Comparison of ENCODE assay signal across 20 cellular contexts in genomic region chr6:26149240-26149639, GRCh38.
A peak's percentile ranks its signal among the peaks of the same experiment; 100 is the strongest.
DNase-seq lines count a peak whose midpoint lies in the region; ATAC-seq, FAIRE-seq and TF ChIP-seq lines count a peak whose summit lies in the region.
"Had no signal": no experiment of that assay in that cellular context is flagged by ENCODE, and none has a peak within 500 bp of the region (broad histone marks: within the 10 kb centered on the region; RNA-seq: fewer than 3 reads in every experiment).

No MANE protein-coding gene starts in this region.

- no peak for TF ChIP-seq POLR2A in A549 (IDR thresholded peaks at IDR 0.05; ENCODE audit: low read length)

- H3K27ac ChIP-seq in A549 (no peak overlapping the region), OCI-LY3 (ENCODE audit: low read length) (peak overlapping the region; percentile 32)
- no peak overlapping the region for H3K27ac ChIP-seq in CD8-positive, alpha-beta T cell (ENCODE audit: low read depth, low read length)
- H3K27ac ChIP-seq: 22Rv1, C4-2B, GM23248 had no signal

- no peaks in the 10 kb centered on the region for H4K20me1 ChIP-seq in OCI-LY3 (ENCODE audit: insufficient read depth, low read length)

- H3K9ac ChIP-seq in OCI-LY3 (ENCODE audit: low read length), result no peak overlapping the region
- H3K9ac ChIP-seq: GM23248 had no signal

- no peak for FAIRE-seq in A549 (lab: Jason Lieb, UNC)
- FAIRE-seq: A204.1, H1 had no signal

- H3K9me3 ChIP-seq in A549, result no peaks in the 10 kb centered on the region
- H3K9me3 ChIP-seq in OCI-LY3 (ENCODE audit: insufficient read depth, low read length), result no peaks in the 10 kb centered on the region
- no peaks in the 10 kb centered on the region for H3K9me3 ChIP-seq in CD8-positive, alpha-beta T cell (ENCODE audit: low read length)

- intact Hi-C loops in Calu3 (cut with micrococcal nuclease; ENCODE audit: unreplicated experiment) (no loop called here), left colon (cut with DNase I, micrococcal nuclease) (no loop called here)
- intact Hi-C loops in CD8-positive, alpha-beta T cell (cut with DNase I, micrococcal nuclease), result no loop called here

- no peaks in the 10 kb centered on the region for H3K9me3 Mint-ChIP-seq in Calu3 (ENCODE audit: low read depth, unreplicated experiment)
- no peaks in the 10 kb centered on the region for H3K9me3 Mint-ChIP-seq in mesothelial cell of epicardium
- H3K9me3 Mint-ChIP-seq in CD8-positive, alpha-beta T cell, result no peaks in the 10 kb centered on the region
- H3K9me3 Mint-ChIP-seq: CD4-positive, CD25-positive, alpha-beta regulatory T cell; CD8-positive, alpha-beta memory T cell had no signal

- no peak overlapping the region for H3K4me3 Mint-ChIP-seq in Calu3 (ENCODE audit: low read depth, unreplicated experiment)
- no peak overlapping the region for H3K4me3 Mint-ChIP-seq in mesothelial cell of epicardium
- H3K4me3 Mint-ChIP-seq in CD8-positive, alpha-beta T cell, result no peak overlapping the region
- H3K4me3 Mint-ChIP-seq: CD4-positive, CD25-positive, alpha-beta regulatory T cell; CD8-positive, alpha-beta memory T cell had no signal

- H2AFZ ChIP-seq in OCI-LY3 (ENCODE audit: low read depth, low read length), result no peak overlapping the region
- H2AFZ ChIP-seq: GM23248 had no signal

- no peak for ATAC-seq in A549
- ATAC-seq in left colon, result peak; percentile 25
- ATAC-seq in GM18520 (IDR thresholded peaks at IDR 0.05; ENCODE audit: unreplicated experiment), result no peak
- ATAC-seq in CD8-positive, alpha-beta T cell, result no peak

- H3K36me3 Mint-ChIP-seq in Calu3 (ENCODE audit: insufficient read depth, unreplicated experiment) (peaks cover 15% of the 10 kb centered on the region), mesothelial cell of epicardium (no peaks in the 10 kb centered on the region)
- no peaks in the 10 kb centered on the region for H3K36me3 Mint-ChIP-seq in CD8-positive, alpha-beta T cell
- H3K36me3 Mint-ChIP-seq: CD4-positive, CD25-positive, alpha-beta regulatory T cell; CD8-positive, alpha-beta memory T cell had no signal

- H3K4me1 ChIP-seq in A549 (peaks cover 28% of the 10 kb centered on the region), OCI-LY3 (ENCODE audit: low read length) (peaks cover 4% of the 10 kb centered on the region)
- no peaks in the 10 kb centered on the region for H3K4me1 ChIP-seq in CD8-positive, alpha-beta T cell (ENCODE audit: insufficient read depth, low read length)

- no peaks in the 10 kb centered on the region for H3K79me2 ChIP-seq in OCI-LY3 (ENCODE audit: low read length)

- no peak for TF ChIP-seq RAD21 in A549 (conservative IDR thresholded peaks at IDR 0.05 in 1 of 2, IDR thresholded peaks at IDR 0.05 in 1 of 2)

- no peaks in the 10 kb centered on the region for H3K27me3 Mint-ChIP-seq in Calu3 (ENCODE audit: unreplicated experiment)
- no peaks in the 10 kb centered on the region for H3K27me3 Mint-ChIP-seq in mesothelial cell of epicardium (ENCODE audit: low read depth)
- H3K27me3 Mint-ChIP-seq in CD8-positive, alpha-beta T cell (ENCODE audit: low read depth), result no peaks in the 10 kb centered on the region
- H3K27me3 Mint-ChIP-seq: CD8-positive, alpha-beta memory T cell had no signal

- no TSS peak for BruUV-seq in Calu3 (replicated peaks; lab: Mats Ljungman, UMichigan)

- TF ChIP-seq EP300 in A549 (IDR thresholded peaks at IDR 0.05), result no peak

- H3K4me1 Mint-ChIP-seq in Calu3 (ENCODE audit: low read depth, unreplicated experiment), result peaks cover 43% of the 10 kb centered on the region
- H3K4me1 Mint-ChIP-seq in mesothelial cell of epicardium, result peaks cover 5% of the 10 kb centered on the region
- no peaks in the 10 kb centered on the region for H3K4me1 Mint-ChIP-seq in CD8-positive, alpha-beta T cell (ENCODE audit: low read depth)
- H3K4me1 Mint-ChIP-seq: CD4-positive, CD25-positive, alpha-beta regulatory T cell; CD8-positive, alpha-beta memory T cell had no signal

- DNase-seq in A549 (ENCODE audit: low read depth in 1 of 2, low spot score in 1 of 2), result no peak
- DNase-seq in Calu3, result no peak
- DNase-seq in left colon, result no peak
- DNase-seq in cerebellar nuclear complex (lab: John Stamatoyannopoulos, UW), result no peak
- DNase-seq in mesothelial cell of epicardium (ENCODE audit: low spot score in 2 of 2, unreplicated experiment in 2 of 2), result no peak
- DNase-seq in CD8-positive, alpha-beta T cell, result no peak
- DNase-seq: CD4-positive, CD25-positive, alpha-beta regulatory T cell; CD8-positive, alpha-beta memory T cell; DMS53; DMS79 treated with DMSO at 0.1 percent for 48 hours; GF-D8; GM23248; H7; HCEC 1CT had no signal

- H3K4me3 ChIP-seq in A549 (no peak overlapping the region), OCI-LY3 (ENCODE audit: low read length) (no peak overlapping the region)
- no peak overlapping the region for H3K4me3 ChIP-seq in CD8-positive, alpha-beta T cell (ENCODE audit: low read depth, low read length)
- H3K4me3 ChIP-seq: GM23248 had no signal

- CTCF ChIA-PET in A549 (lab: Yijun Ruan, JAX), result no interaction called here
- CTCF ChIA-PET in Calu3 (lab: Charles Lee), result no interaction called here
- CTCF ChIA-PET in CD8-positive, alpha-beta T cell (lab: Charles Lee), result no interaction called here

- TF ChIP-seq CTCF in A549 (IDR thresholded peaks at IDR 0.05) (no peak), Calu3 (IDR thresholded peaks at IDR 0.05; ENCODE audit: unreplicated experiment) (no peak), OCI-LY3 (IDR thresholded peaks at IDR 0.05; ENCODE audit: low read depth, low read length) (no peak), mesothelial cell of epicardium (IDR thresholded peaks at IDR 0.05; ENCODE audit: unreplicated experiment) (no peak)
- no peak for TF ChIP-seq CTCF in CD8-positive, alpha-beta T cell (IDR thresholded peaks at IDR 0.05)

- H3K4me2 ChIP-seq in A549 (0 out of 3 replicates have a peak overlapping the region, but pooled peaks have one; percentile 21), OCI-LY3 (ENCODE audit: low read length) (peak overlapping the region; percentile 5; the same call in 1 of the 2 replicates)

- H3K27ac Mint-ChIP-seq in Calu3 (ENCODE audit: unreplicated experiment) (peak overlapping the region; percentile 48), mesothelial cell of epicardium (no peak overlapping the region)
- H3K27ac Mint-ChIP-seq in CD8-positive, alpha-beta T cell, result no peak overlapping the region
- H3K27ac Mint-ChIP-seq: CD8-positive, alpha-beta memory T cell had no signal

- no peaks in the 10 kb centered on the region for H3K27me3 ChIP-seq in OCI-LY3 (ENCODE audit: low read depth, low read length)
- H3K27me3 ChIP-seq in CD8-positive, alpha-beta T cell (ENCODE audit: insufficient read depth, low read length), result no peaks in the 10 kb centered on the region

- POLR2A ChIA-PET in A549 (lab: Yijun Ruan, JAX), result no interaction called here
- POLR2A ChIA-PET in CD8-positive, alpha-beta T cell (lab: Charles Lee), result no interaction called here

- H3K36me3 ChIP-seq in OCI-LY3 (replicated peaks; ENCODE audit: low read depth, low read length), result no peaks in the 10 kb centered on the region
- no peaks in the 10 kb centered on the region for H3K36me3 ChIP-seq in CD8-positive, alpha-beta T cell (ENCODE audit: insufficient read depth, low read length)

TF ChIP-seq in A549, 52 proteins besides CTCF, POLR2A, EP300 and RAD21:
- TF ChIP-seq MAX (IDR thresholded peaks at IDR 0.05) (no peak), CHD2 (IDR thresholded peaks at IDR 0.05; ENCODE audit: low read length, partially characterized antibody) (no peak), TFCP2L1 (CRISPR knock-in tag; IDR thresholded peaks at IDR 0.05) (no peak), MYC (IDR thresholded peaks at IDR 0.05; ENCODE audit: borderline replicate concordance, low read length) (no peak), ZSCAN20 (CRISPR knock-in tag; IDR thresholded peaks at IDR 0.05) (no peak), HDAC2 (IDR thresholded peaks at IDR 0.05) (no peak)
